10 cellular contexts compared by ENCODE assay signal in genomic region chr3:14141602-14142315, GRCh38. TPM values are rescaled to one million over a fixed set of nuclear protein-coding genes. Genes with fewer than 3 reads are reported as not detected.
DNase-seq lines count a peak whose midpoint lies in the region; ATAC-seq, FAIRE-seq and TF ChIP-seq lines count a peak whose summit lies in the region.
"Had no signal": no experiment of that assay in that cellular context is flagged by ENCODE, and none has a peak within 500 bp of the region (broad histone marks: within the 10 kb centered on the region; RNA-seq: fewer than 3 reads in every experiment).

No MANE protein-coding gene starts in this region.

- no peaks in the 10 kb centered on the region for H3K23me2 ChIP-seq in H1 (ENCODE audit: low read depth, low read length)

- H2BK15ac ChIP-seq in H1 (ENCODE audit: low read length) = no peak overlapping the region

- H2BK20ac ChIP-seq in H1 (ENCODE audit: low read length) = no peak overlapping the region

- no peak overlapping the region for H4K5ac ChIP-seq in H1 (ENCODE audit: insufficient read length, low read depth, low read length)

- TF ChIP-seq POLR2A in H1 (IDR thresholded peaks at IDR 0.05; ENCODE audit: control extremely low read depth in 1 of 2, low read depth in 2 of 2, low read length in 2 of 2) = no peak

- TF ChIP-seq EP300 in H1 (IDR thresholded peaks at IDR 0.05; ENCODE audit: borderline replicate concordance in 1 of 2, low read depth in 2 of 2, low read length in 2 of 2) = no peak

- H3K36me3 ChIP-seq in ACC112 (ENCODE audit: insufficient read depth, low read length) (peaks cover 11% of the 10 kb centered on the region; the same call in 1 of the 2 replicates), RWPE2 (ENCODE audit: low read depth) (peaks cover 48% of the 10 kb centered on the region), H1 (ENCODE audit: control insufficient read depth in 2 of 4, insufficient read depth in 4 of 4, low read length in 3 of 4) (peaks cover 0 to 10% (median 6%) of the 10 kb centered on the region in 4 experiments; a peak in 4 of 8 replicates)
- peaks cover 0 to 68% (median 4%) of the 10 kb centered on the region in 3 experiments for H3K36me3 ChIP-seq in naive thymus-derived CD4-positive, alpha-beta T cell (ENCODE audit: control insufficient read depth in 2 of 3, insufficient read depth in 3 of 3, low read length in 3 of 3)

- H3K4me1 ChIP-seq in ACC112 (ENCODE audit: control insufficient read depth, insufficient read depth, low read length, unreplicated experiment) = peaks cover 49% of the 10 kb centered on the region
- peaks cover 38% of the 10 kb centered on the region for H3K4me1 ChIP-seq in RWPE2 (ENCODE audit: insufficient read depth, poor library complexity, severe bottlenecking)
- no peaks in the 10 kb centered on the region; a peak in 3 of 7 replicates for H3K4me1 ChIP-seq in H1 (replicated peaks in 1 of 4; ENCODE audit: control insufficient read depth in 3 of 4, insufficient read depth in 4 of 4, low read length in 3 of 4)
- peaks cover 50 to 52% of the 10 kb centered on the region in 2 donors for H3K4me1 ChIP-seq in naive thymus-derived CD4-positive, alpha-beta T cell (ENCODE audit: control insufficient read depth in 2 of 2, insufficient read depth in 2 of 2, low read length in 2 of 2)

- DNase-seq in RWPE2 (ENCODE audit: low spot score) (peak; percentile 54), H1 (ENCODE audit: low read depth in 1 of 2, low spot score in 2 of 2) (no peak), DMS114 treated with DMSO at 0.1 percent for 48 hours (lab: John Stamatoyannopoulos, UW; ENCODE audit: unreplicated experiment) (no peak), NAMALWA (ENCODE audit: low spot score) (no peak)
- no peak for DNase-seq in naive thymus-derived CD4-positive, alpha-beta T cell

- H2BK120ac ChIP-seq in H1 (replicated peaks; ENCODE audit: low read depth, low read length) = no peak overlapping the region

- H4K20me1 ChIP-seq in H1 (replicated peaks in 1 of 2; ENCODE audit: control insufficient read depth in 1 of 2, insufficient read depth in 2 of 2, low read length in 2 of 2) = peaks cover 2 to 10% of the 10 kb centered on the region in 2 experiments

- H3K14ac ChIP-seq in H1 (ENCODE audit: insufficient read length) = no peak overlapping the region

- FAIRE-seq in H1 (lab: Jason Lieb, UNC) = no peak
- FAIRE-seq: HTR-8/SVneo, TTC549 had no signal

- CTCF ChIA-PET in H1 (lab: Charles Lee; ENCODE audit: partially characterized antibody) = interaction anchor here (0.7 to 1.7 kb wide), 4 partner anchors 11 to 261 kb away, joined by 3 to 6 read pairs (median 4); partner anchors contain the start of gene WNT7A
- CTCF ChIA-PET in naive thymus-derived CD4-positive, alpha-beta T cell (lab: Charles Lee) = interaction anchor here (2.7 kb wide), 1 partner anchor 17 kb away, joined by 12 read pairs; the partner anchor contains the start of genes CHCHD4 and TMEM43

- H3K18ac ChIP-seq in H1 (ENCODE audit: extremely low read depth, low read length) = no peak overlapping the region

- no peak overlapping the region for H3K4ac ChIP-seq in H1 (replicated peaks; ENCODE audit: insufficient read length, low read depth, low read length)

- H3K4me2 ChIP-seq in H1 (ENCODE audit: insufficient read depth in 1 of 2, low read depth in 2 of 2, low read length in 2 of 2) = no peak overlapping the region

- 83% methylated on average over 18 of the region's 19 CpGs; no CpG with 5 or more reads in 1 of the 2 experiments for WGBS in H1 (ENCODE audit: extremely low coverage in 1 of 2, insufficient coverage in 1 of 2, insufficient read length in 1 of 2, insufficient replicate concordance in 2 of 2, low coverage in 1 of 2, low lambda C conversion rate in 2 of 2, missing lambda C conversion rate in 1 of 2), 2 experiments

- H3K4me3 Mint-ChIP-seq in naive thymus-derived CD4-positive, alpha-beta T cell = peak overlapping the region in 8 of 10 donors; percentile 1 to 80 (median 62)

- no peaks in the 10 kb centered on the region for H3K9me3 Mint-ChIP-seq in naive thymus-derived CD4-positive, alpha-beta T cell

- H3K79me2 ChIP-seq in ACC112 (ENCODE audit: control insufficient read depth, insufficient read depth, low read length, unreplicated experiment) (no peaks in the 10 kb centered on the region), H1 (ENCODE audit: control insufficient read depth in 1 of 2, insufficient read depth in 2 of 2, low read length in 2 of 2) (no peaks in the 10 kb centered on the region)

- H3K9ac ChIP-seq in H1 (replicated peaks in 1 of 4; ENCODE audit: extremely low read depth in 1 of 4, low read depth in 3 of 4, low read length in 3 of 4) = no peak overlapping the region; a peak in 1 of 7 replicates

- H2BK5ac ChIP-seq in H1 (ENCODE audit: low read depth, low read length) = no peak overlapping the region

- H3K79me1 ChIP-seq in H1 (ENCODE audit: low read depth, low read length) = no peaks in the 10 kb centered on the region

- H3K4me1 Mint-ChIP-seq in naive thymus-derived CD4-positive, alpha-beta T cell = peaks cover 33 to 64% (median 56%) of the 10 kb centered on the region in 7 donors

- no peak overlapping the region for H4K91ac ChIP-seq in H1 (replicated peaks; ENCODE audit: insufficient read length, low read length)

- H3K27me3 Mint-ChIP-seq in naive thymus-derived CD4-positive, alpha-beta T cell = no peaks in the 10 kb centered on the region

- H3K56ac ChIP-seq in H1 (replicated peaks; ENCODE audit: insufficient read length, low read depth, low read length) = no peak overlapping the region

- POLR2A ChIA-PET in H1 (lab: Charles Lee; ENCODE audit: partially characterized antibody) = interaction anchor here (0.9 to 6.2 kb wide), 4 partner anchors 9 to 37 kb away, joined by 3 to 32 read pairs (median 3); partner anchors contain the start of genes CHCHD4, LSM3, TMEM43 and XPC
- POLR2A ChIA-PET in naive thymus-derived CD4-positive, alpha-beta T cell (lab: Charles Lee) = interaction anchor here (0.7 to 7.2 kb wide), 7 partner anchors 10 to 489 kb away, joined by 3 to 96 read pairs (median 4); partner anchors contain the start of genes CHCHD4, LSM3, TMEM43 and XPC

- H3K27ac ChIP-seq in ACC112 (ENCODE audit: low read depth, low read length) (peak overlapping the region; percentile 100), RWPE2 (ENCODE audit: poor library complexity, severe bottlenecking) (peak overlapping the region; percentile 94), H1 (ENCODE audit: low read depth, low read length) (no peak overlapping the region)
- H3K27ac ChIP-seq in naive thymus-derived CD4-positive, alpha-beta T cell (ENCODE audit: low read depth, low read length) = peak overlapping the region; percentile 79

- no peak overlapping the region for H2AK5ac ChIP-seq in H1 (ENCODE audit: low read depth, low read length)

- H3K36me3 Mint-ChIP-seq in naive thymus-derived CD4-positive, alpha-beta T cell = peaks cover 0 to 34% (median 7%) of the 10 kb centered on the region in 5 donors

- H3K4me3 ChIP-seq in ACC112 (ENCODE audit: low read depth, low read length) = no peak overlapping the region
- no peak overlapping the region for H3K4me3 ChIP-seq in RWPE2 (ENCODE audit: severe bottlenecking)
- H3K4me3 ChIP-seq in H1 (ENCODE audit: extremely low read depth in 1 of 4, insufficient read depth in 2 of 4, low read depth in 3 of 4, low read length in 4 of 4) = no peak overlapping the region
- no peak overlapping the region for H3K4me3 ChIP-seq in naive thymus-derived CD4-positive, alpha-beta T cell (ENCODE audit: low read length)

- H3K9me3 ChIP-seq in RWPE2 (ENCODE audit: severe bottlenecking) (no peaks in the 10 kb centered on the region), H1 (ENCODE audit: insufficient read depth in 2 of 2, low read depth in 1 of 2, low read length in 1 of 2) (no peaks in the 10 kb centered on the region)
- no peaks in the 10 kb centered on the region for H3K9me3 ChIP-seq in naive thymus-derived CD4-positive, alpha-beta T cell (ENCODE audit: control insufficient read depth in 2 of 3, low read length in 3 of 3)

- peak overlapping the region; percentile 89 to 100 (median 97) for H3K27ac Mint-ChIP-seq in naive thymus-derived CD4-positive, alpha-beta T cell

- intact Hi-C loops in naive thymus-derived CD4-positive, alpha-beta T cell (cut with micrococcal nuclease) = loop anchor here (1.0 to 10.0 kb wide), 3 partner anchors 261 to 1129 kb away; partner anchors contain the start of gene SLC6A6 (in 1 of the 2)

- peak overlapping the region; percentile 60; the same call in 1 of the 2 replicates for H2BK12ac ChIP-seq in H1 (ENCODE audit: low read depth, low read length)

- no peak for TF ChIP-seq CTCF in RWPE2 (IDR thresholded peaks at IDR 0.05; ENCODE audit: poor library complexity, severe bottlenecking)
- TF ChIP-seq CTCF in H1 (IDR thresholded peaks at IDR 0.05; ENCODE audit: control extremely low read depth in 1 of 3, insufficient read depth in 1 of 3, low read depth in 1 of 3, low read length in 3 of 3) = no peak

- H3K23ac ChIP-seq in H1 (ENCODE audit: insufficient read length) = no peak overlapping the region

- no peaks in the 10 kb centered on the region for H3K27me3 ChIP-seq in ACC112 (ENCODE audit: insufficient read depth, low read length)
- H3K27me3 ChIP-seq in RWPE2 (ENCODE audit: insufficient read depth, poor library complexity, severe bottlenecking) = no peaks in the 10 kb centered on the region
- H3K27me3 ChIP-seq in H1 (replicated peaks in 1 of 4; ENCODE audit: control insufficient read depth in 3 of 4, extremely low read depth in 1 of 4, insufficient read depth in 3 of 4, low read length in 3 of 4) = no peaks in the 10 kb centered on the region
- no peaks in the 10 kb centered on the region for H3K27me3 ChIP-seq in naive thymus-derived CD4-positive, alpha-beta T cell (ENCODE audit: control insufficient read depth in 2 of 2, insufficient read depth in 2 of 2, low read length in 2 of 2)

- H2AFZ ChIP-seq in ACC112 (ENCODE audit: low read length, unreplicated experiment) (no peak overlapping the region), H1 (ENCODE audit: low read length) (no peak overlapping the region)

- H4K8ac ChIP-seq in H1 (ENCODE audit: extremely low read depth, insufficient read depth, low read length) = no peak overlapping the region; the same call in 1 of the 2 replicates

- no peak for TF ChIP-seq RAD21 in H1 (IDR thresholded peaks at IDR 0.05 in 1 of 2, conservative IDR thresholded peaks at IDR 0.05 in 1 of 2; ENCODE audit: low read depth in 2 of 2, low read length in 2 of 2)

- no peak for ATAC-seq in RWPE2 (ENCODE audit: low read depth)
- ATAC-seq in naive thymus-derived CD4-positive, alpha-beta T cell = no peak
- ATAC-seq in HG03460 (IDR thresholded peaks at IDR 0.05; ENCODE audit: unreplicated experiment) = no peak
- no peak for ATAC-seq in HG03432 (IDR thresholded peaks at IDR 0.05; ENCODE audit: unreplicated experiment)

RNA-seq across cellular contexts. Expression of gene TMEM43, which starts 16.9 kb away (rescaled TPM):
- total RNA-seq in H1 (2021; fragmentation: NEBNext Ultra II Directional; extraction: Animal tissue kit (Norgen Biotek cat#: 25700)) = 27.0 and 27.4 TPM in 2 replicates
- 33.7 and 38.2 TPM in 2 replicates for polyA plus RNA-seq in H1 (2011; rRNA removed)
- polyA plus RNA-seq in H1 (2011; cell fraction: cytosol; rRNA removed) = 33.9 TPM
- 39.5 TPM for polyA plus RNA-seq in H1 (2011; cell fraction: nucleus; rRNA removed)
- polyA plus RNA-seq in H1 (2012, experiment 1 of 2) = 21.2 to 24.6 TPM (median 23.9 TPM) in 4 replicates
- polyA plus RNA-seq in H1 (2012, experiment 2 of 2) = 22.3 TPM
- 34.5 TPM for polyA plus RNA-seq in H1 (2013, experiment 1 of 2)
- 37.3 TPM for polyA plus RNA-seq in H1 (2013, experiment 2 of 2)
- polyA minus RNA-seq in H1 (2011; rRNA and poly(A)+ RNA removed) = 35.2 and 35.8 TPM in 2 replicates
- polyA minus RNA-seq in H1 (2011; cell fraction: cytosol; rRNA and poly(A)+ RNA removed) = 14.5 TPM
- 13.5 TPM for polyA minus RNA-seq in H1 (2011; cell fraction: nucleus; rRNA and poly(A)+ RNA removed)
- total RNA-seq in naive thymus-derived CD4-positive, alpha-beta T cell = 10 to 100 TPM; 30.1 to 54.8 (median 46.5) TPM
- 10 to 100 TPM; 55.6 to 55.8 TPM for polyA plus RNA-seq in naive thymus-derived CD4-positive, alpha-beta T cell

RNA-seq across cellular contexts. Expression of gene CHCHD4, which starts 17.1 kb away (rescaled TPM):
- total RNA-seq in H1 (2021; fragmentation: NEBNext Ultra II Directional; extraction: Animal tissue kit (Norgen Biotek cat#: 25700)) = 20.6 and 22.3 TPM in 2 replicates
- polyA plus RNA-seq in H1 (2011; rRNA removed) = 10.8 and 15.0 TPM in 2 replicates
- 17.2 TPM for polyA plus RNA-seq in H1 (2011; cell fraction: cytosol; rRNA removed)
- 4.9 TPM for polyA plus RNA-seq in H1 (2011; cell fraction: nucleus; rRNA removed)
- 17.2 to 24.5 TPM (median 20.8 TPM) in 4 replicates for polyA plus RNA-seq in H1 (2012, experiment 1 of 2)
- polyA plus RNA-seq in H1 (2012, experiment 2 of 2) = 13.2 TPM
- polyA plus RNA-seq in H1 (2013, experiment 1 of 2) = 17.2 TPM
- 16.3 TPM for polyA plus RNA-seq in H1 (2013, experiment 2 of 2)
- 9.8 and 11.9 TPM in 2 replicates for polyA minus RNA-seq in H1 (2011; rRNA and poly(A)+ RNA removed)
- 8.6 TPM for polyA minus RNA-seq in H1 (2011; cell fraction: cytosol; rRNA and poly(A)+ RNA removed)
- polyA minus RNA-seq in H1 (2011; cell fraction: nucleus; rRNA and poly(A)+ RNA removed) = 4.8 TPM
- 10 to 100 TPM in 1 of 5 experiments, 1 to 10 TPM in 4; 3.3 to 14.1 (median 8.4) TPM for total RNA-seq in naive thymus-derived CD4-positive, alpha-beta T cell
- polyA plus RNA-seq in naive thymus-derived CD4-positive, alpha-beta T cell = 10 to 100 TPM in 1 of 2 donors, 1 to 10 TPM in 1; 9.8 to 12.6 TPM

RNA-seq across cellular contexts. Expression of gene XPC, which starts 36.6 kb away (rescaled TPM):
- 27.3 and 27.7 TPM in 2 replicates for total RNA-seq in H1 (2021; fragmentation: NEBNext Ultra II Directional; extraction: Animal tissue kit (Norgen Biotek cat#: 25700))
- 8.8 and 13.0 TPM in 2 replicates for polyA plus RNA-seq in H1 (2011; rRNA removed)
- polyA plus RNA-seq in H1 (2011; cell fraction: cytosol; rRNA removed) = 14.6 TPM
- 25.3 TPM for polyA plus RNA-seq in H1 (2011; cell fraction: nucleus; rRNA removed)
- 25.3 to 31.0 TPM (median 28.3 TPM) in 4 replicates for polyA plus RNA-seq in H1 (2012, experiment 1 of 2)
- polyA plus RNA-seq in H1 (2012, experiment 2 of 2) = 5.1 TPM
- polyA plus RNA-seq in H1 (2013, experiment 1 of 2) = 20.2 TPM
- polyA plus RNA-seq in H1 (2013, experiment 2 of 2) = 20.5 TPM
- polyA minus RNA-seq in H1 (2011; rRNA and poly(A)+ RNA removed) = 19.7 and 22.0 TPM in 2 replicates
- 15.0 TPM for polyA minus RNA-seq in H1 (2011; cell fraction: cytosol; rRNA and poly(A)+ RNA removed)
- polyA minus RNA-seq in H1 (2011; cell fraction: nucleus; rRNA and poly(A)+ RNA removed) = 30.3 TPM
- 10 to 100 TPM; 56.3 to 94.8 (median 78.1) TPM for total RNA-seq in naive thymus-derived CD4-positive, alpha-beta T cell
- polyA plus RNA-seq in naive thymus-derived CD4-positive, alpha-beta T cell = 10 to 100 TPM; 50.0 to 54.2 TPM

RNA-seq across cellular contexts. Expression of gene LSM3, which starts 36.9 kb away (rescaled TPM):
- total RNA-seq in H1 (2021; fragmentation: NEBNext Ultra II Directional; extraction: Animal tissue kit (Norgen Biotek cat#: 25700)) = 24.8 and 25.4 TPM in 2 replicates
- polyA plus RNA-seq in H1 (2011; rRNA removed) = 3.4 and 7.1 TPM in 2 replicates
- polyA plus RNA-seq in H1 (2011; cell fraction: cytosol; rRNA removed) = 15.4 TPM
- polyA plus RNA-seq in H1 (2011; cell fraction: nucleus; rRNA removed) = 1.3 TPM
- 16.4 to 38.9 TPM (median 17.3 TPM) in 4 replicates for polyA plus RNA-seq in H1 (2012, experiment 1 of 2)
- 21.4 TPM for polyA plus RNA-seq in H1 (2012, experiment 2 of 2)
- polyA plus RNA-seq in H1 (2013, experiment 1 of 2) = 35.7 TPM
- 36.0 TPM for polyA plus RNA-seq in H1 (2013, experiment 2 of 2)
- 1.9 and 2.8 TPM in 2 replicates for polyA minus RNA-seq in H1 (2011; rRNA and poly(A)+ RNA removed)
- polyA minus RNA-seq in H1 (2011; cell fraction: cytosol; rRNA and poly(A)+ RNA removed) = 2.4 TPM
- polyA minus RNA-seq in H1 (2011; cell fraction: nucleus; rRNA and poly(A)+ RNA removed) = 7.5 TPM
- total RNA-seq in naive thymus-derived CD4-positive, alpha-beta T cell = 10 to 100 TPM in 1 of 5 experiments, 1 to 10 TPM in 4; 6.0 to 14.1 (median 8.0) TPM
- 10 to 100 TPM; 10.5 to 26.2 TPM for polyA plus RNA-seq in naive thymus-derived CD4-positive, alpha-beta T cell
